In the genomic region with DNA sequence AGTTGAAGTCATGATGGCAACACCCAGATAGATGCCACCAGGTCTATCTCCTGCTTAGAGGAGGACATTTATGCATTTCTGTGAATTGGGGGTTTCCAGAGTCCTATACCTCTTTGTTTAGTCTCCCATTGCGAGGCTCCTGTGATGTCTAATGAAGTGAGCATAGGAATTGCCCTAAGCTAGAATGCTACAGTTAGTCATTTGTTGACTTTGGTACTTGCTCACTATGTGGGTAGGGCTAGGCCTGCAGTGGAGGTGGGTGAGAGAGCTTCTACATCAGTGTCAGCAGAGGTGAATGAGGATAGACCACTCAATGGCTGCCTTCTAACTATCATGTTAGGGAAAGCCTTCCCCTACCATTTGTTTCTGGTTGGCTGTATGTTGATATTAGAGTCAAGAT, we compare ENCODE assay signal across 18 cellular contexts.
DNase-seq lines count a peak whose midpoint lies in the region; ATAC-seq, FAIRE-seq and TF ChIP-seq lines count a peak whose summit lies in the region.
"Had no signal": no experiment of that assay in that cellular context is flagged by ENCODE, and none has a peak within 500 bp of the region (broad histone marks: within the 10 kb centered on the region; RNA-seq: fewer than 3 reads in every experiment).

No MANE protein-coding gene starts in this region.

- no peaks in the 10 kb centered on the region for H4K20me1 ChIP-seq in MM.1S (ENCODE audit: insufficient read depth, low read length)
- H4K20me1 ChIP-seq: BLaER1 treated with 17β-estradiol and CSF1 and Interleukin-3, amounts not matched to agents 10 nM and 100 nM had no signal

- intact Hi-C loops in head of caudate nucleus (cut with DNase I) = no loop called here

- no peaks in the 10 kb centered on the region for H3K9me3 ChIP-seq in MM.1S (replicated peaks; ENCODE audit: insufficient read depth, low read length)
- H3K9me3 ChIP-seq: BLaER1 treated with 17β-estradiol and CSF1 and Interleukin-3, amounts not matched to agents 10 nM and 100 nM had no signal

- H3K27ac ChIP-seq in MM.1S (ENCODE audit: low read length) = no peak overlapping the region; the same call in 1 of the 2 replicates
- H3K27ac ChIP-seq: BLaER1 treated with 17β-estradiol and CSF1 and Interleukin-3, amounts not matched to agents 10 nM and 100 nM had no signal

- DNase-seq in GM06990 (ENCODE audit: extremely low read depth, insufficient read length) = peak; percentile 7
- DNase-seq in MM.1S = no peak
- DNase-seq in bronchial epithelial cell (ENCODE audit: low read depth) = peak; percentile 72
- peak; percentile 4 for DNase-seq in renal cortical epithelial cell (ENCODE audit: low read depth)
- no peak for DNase-seq in head of caudate nucleus
- DNase-seq in NCI-H2196 (lab: John Stamatoyannopoulos, UW; ENCODE audit: unreplicated experiment) = no peak
- DNase-seq: Calu3; CD8-positive, alpha-beta T cell; DMS 273 treated with DMSO at 0.1 percent for 48 hours; DMS53; DND-41; EL; H9 had no signal

- TF ChIP-seq CTCF in GM06990 (IDR thresholded peaks at IDR 0.05; ENCODE audit: insufficient read depth, low read length, poor library complexity, severe bottlenecking) = no peak
- no peak for TF ChIP-seq CTCF in MM.1S (IDR thresholded peaks at IDR 0.05; ENCODE audit: low read length)
- no peak for TF ChIP-seq CTCF in bronchial epithelial cell (IDR thresholded peaks at IDR 0.05; ENCODE audit: insufficient read depth, low read length, severe bottlenecking)

- no peaks in the 10 kb centered on the region for H3K79me2 ChIP-seq in MM.1S (ENCODE audit: low read length)

- H2AFZ ChIP-seq in MM.1S (ENCODE audit: low read length) = no peak overlapping the region

- H3K4me1 ChIP-seq in MM.1S (ENCODE audit: low read length) = peaks cover 14% of the 10 kb centered on the region

- peak overlapping the region; percentile 16 for H3K4me2 ChIP-seq in MM.1S (ENCODE audit: low read depth, low read length)
- H3K4me2 ChIP-seq: BLaER1 treated with 17β-estradiol and CSF1 and Interleukin-3, amounts not matched to agents 10 nM and 100 nM had no signal

- H3K4me3 ChIP-seq in GM06990 (replicated peaks; ENCODE audit: low read depth, low read length) (no peak overlapping the region), MM.1S (ENCODE audit: low read length) (no peak overlapping the region), bronchial epithelial cell (ENCODE audit: low read depth, low read length) (no peak overlapping the region)
- H3K4me3 ChIP-seq: BLaER1 treated with 17β-estradiol and CSF1 and Interleukin-3, amounts not matched to agents 10 nM and 100 nM had no signal

- peak; percentile 36 for FAIRE-seq in bronchial epithelial cell (lab: Jason Lieb, UNC)
- FAIRE-seq: GM12892, H1, HepG2 had no signal

- ATAC-seq in GM19467 (IDR thresholded peaks at IDR 0.05; ENCODE audit: unreplicated experiment) = no peak
- ATAC-seq: CD8-positive, alpha-beta T cell; HepG2 had no signal

- H3F3A ChIP-seq in MM.1S (ENCODE audit: insufficient read depth, low read length) = no peaks in the 10 kb centered on the region

- H3K27me3 ChIP-seq in GM06990 (replicated peaks; ENCODE audit: control insufficient read depth, insufficient read depth, low read length) (no peaks in the 10 kb centered on the region), MM.1S (replicated peaks; ENCODE audit: insufficient read depth, low read length) (no peaks in the 10 kb centered on the region), bronchial epithelial cell (ENCODE audit: control insufficient read depth, insufficient read depth, low read length) (no peaks in the 10 kb centered on the region)
- H3K27me3 ChIP-seq: BLaER1 treated with 17β-estradiol and CSF1 and Interleukin-3, amounts not matched to agents 10 nM and 100 nM had no signal

- H3K9me2 ChIP-seq in MM.1S (replicated peaks; ENCODE audit: insufficient read depth, low read length) = no peaks in the 10 kb centered on the region

- H3K36me3 ChIP-seq in GM06990 (ENCODE audit: control insufficient read depth, insufficient read depth, low read length) (no peaks in the 10 kb centered on the region), MM.1S (replicated peaks; ENCODE audit: insufficient read depth, low read length) (no peaks in the 10 kb centered on the region), bronchial epithelial cell (ENCODE audit: control insufficient read depth, insufficient read depth, low read length) (no peaks in the 10 kb centered on the region)
- H3K36me3 ChIP-seq: BLaER1 treated with 17β-estradiol and CSF1 and Interleukin-3, amounts not matched to agents 10 nM and 100 nM had no signal

- no peak overlapping the region for H3K9ac ChIP-seq in MM.1S (ENCODE audit: low read length)
- H3K9ac ChIP-seq: BLaER1 treated with 17β-estradiol and CSF1 and Interleukin-3, amounts not matched to agents 10 nM and 100 nM had no signal

Comparison
In these comparisons a context has a peak if more than half of its experiments do, and no peak if none do; other contexts are left out.
1. DNase-seq: peak in GM06990 (single experiment), bronchial epithelial cell (single experiment) and renal cortical epithelial cell (single experiment); none in MM.1S (single experiment), head of caudate nucleus (0 of 42) and NCI-H2196 (single experiment).